In genomic region chr1:53112271-53112774, GRCh38 we compare ENCODE assay signal across 15 cellular contexts. TPM values are rescaled to one million over a fixed set of nuclear protein-coding genes. Genes with fewer than 3 reads are reported as not detected.
A peak's percentile ranks its signal among the peaks of the same experiment; 100 is the strongest.
DNase-seq lines count a peak whose midpoint lies in the region; FAIRE-seq and TF ChIP-seq lines count a peak whose summit lies in the region.
"Had no signal": no experiment of that assay in that cellular context is flagged by ENCODE, and none has a peak within 500 bp of the region (broad histone marks: within the 10 kb centered on the region; RNA-seq: fewer than 3 reads in every experiment).

No MANE protein-coding gene starts in this region.

- TF ChIP-seq CTCF in astrocyte (IDR thresholded peaks at IDR 0.05; ENCODE audit: insufficient read depth, low read depth, low read length) = no peak
- no peak for TF ChIP-seq CTCF in GM10248 (IDR thresholded peaks at IDR 0.05; ENCODE audit: control extremely low read depth, extremely low read depth, low read depth, missing control alignments)

- H3K4me2 ChIP-seq in astrocyte (ENCODE audit: low read length) = no peak overlapping the region
- H3K4me2 ChIP-seq: GM23338 had no signal

- H4K20me1 ChIP-seq in astrocyte (ENCODE audit: insufficient read depth, low read length) = no peaks in the 10 kb centered on the region

- peak; percentile 54 for FAIRE-seq in astrocyte (lab: Jason Lieb, UNC)
- FAIRE-seq: GM12891 had no signal

- H3K4me3 ChIP-seq in astrocyte (ENCODE audit: insufficient read depth, low read depth, low read length) = no peak overlapping the region
- H3K4me3 ChIP-seq: GM23338 had no signal

- H3K27me3 Mint-ChIP-seq in astrocyte (ENCODE audit: low read depth, unreplicated experiment) = peaks cover 8% of the 10 kb centered on the region

- H3K4me1 Mint-ChIP-seq in astrocyte (ENCODE audit: low read depth, unreplicated experiment) = peaks cover 36% of the 10 kb centered on the region
- H3K4me1 Mint-ChIP-seq: naive B cell had no signal

- H3K36me3 Mint-ChIP-seq in astrocyte (ENCODE audit: low read depth, unreplicated experiment) = peaks cover 12% of the 10 kb centered on the region
- H3K36me3 Mint-ChIP-seq: activated naive CD4-positive, alpha-beta T cell treated with anti-CD3 and anti-CD28 coated beads, Interleukin-2, amount 10 ng/mL, durations not matched to agents 7 days and 5 days; naive B cell had no signal

- H3K27me3 ChIP-seq in astrocyte (ENCODE audit: insufficient read depth, low read length) = no peaks in the 10 kb centered on the region

- CTCF ChIA-PET in GM10248 (lab: Yijun Ruan, JAX) = no interaction called here

- H3K36me3 ChIP-seq in astrocyte (ENCODE audit: insufficient read depth, low read length) = no peaks in the 10 kb centered on the region

- peaks cover 25% of the 10 kb centered on the region for H3K9me3 Mint-ChIP-seq in astrocyte (ENCODE audit: unreplicated experiment)
- H3K9me3 Mint-ChIP-seq: activated naive CD4-positive, alpha-beta T cell treated with anti-CD3 and anti-CD28 coated beads, Interleukin-2, amount 10 ng/mL, durations not matched to agents 7 days and 5 days had no signal

- no peak overlapping the region for H3K4me3 Mint-ChIP-seq in astrocyte (ENCODE audit: unreplicated experiment)
- H3K4me3 Mint-ChIP-seq: activated naive CD4-positive, alpha-beta T cell treated with anti-CD3 and anti-CD28 coated beads, Interleukin-2, amount 10 ng/mL, durations not matched to agents 7 days and 5 days; GM23338; naive B cell had no signal

- H3K27ac Mint-ChIP-seq in astrocyte (ENCODE audit: unreplicated experiment) = peak overlapping the region; percentile 86
- H3K27ac Mint-ChIP-seq: activated naive CD4-positive, alpha-beta T cell treated with anti-CD3 and anti-CD28 coated beads, Interleukin-2, amount 10 ng/mL, durations not matched to agents 7 days and 5 days; GM23338 had no signal

- no peaks in the 10 kb centered on the region for H3K79me2 ChIP-seq in astrocyte (ENCODE audit: insufficient read depth, low read length)

- H3K4me1 ChIP-seq in astrocyte (ENCODE audit: insufficient read depth, low read length) = peaks cover 33% of the 10 kb centered on the region

- POLR2A ChIA-PET in GM10248 (lab: Yijun Ruan, JAX) = no interaction called here

- no peak overlapping the region for H2AFZ ChIP-seq in astrocyte (ENCODE audit: low read depth, low read length)
- H2AFZ ChIP-seq: GM23338 had no signal

- DNase-seq in HS-27A (ENCODE audit: low read depth) = peak; percentile 87
- peak; percentile 83 for DNase-seq in astrocyte (ENCODE audit: low read depth)
- DNase-seq in islet precursor cell = peak; percentile 82
- no peak for DNase-seq in GM10248 (ENCODE audit: extremely low spot score)
- DNase-seq in HK-2 (ENCODE audit: unreplicated experiment) = no peak
- DNase-seq in pons (ENCODE audit: low spot score) = no peak
- DNase-seq in central memory CD4-positive, alpha-beta T cell = no peak
- DNase-seq: activated CD4-positive, alpha-beta T cell treated with anti-CD3 and anti-CD28 coated beads, Interleukin-2, amount 50 U/mL, for 4 hours; activated naive CD4-positive, alpha-beta T cell treated with anti-CD3 and anti-CD28 coated beads, Interleukin-2, amount 10 ng/mL, durations not matched to agents 7 days and 5 days; cerebellar nuclear complex; naive B cell; stimulated activated naive CD4-positive, alpha-beta T cell treated with Interleukin-2 at 50 U/mL for 16 hours had no signal

- no peak overlapping the region for H3K27ac ChIP-seq in astrocyte (ENCODE audit: low read depth, low read length)

- peaks cover 8% of the 10 kb centered on the region for H3K9me3 ChIP-seq in astrocyte (ENCODE audit: insufficient read depth, low read depth, low read length)

- no peak overlapping the region for H3K9ac ChIP-seq in astrocyte (ENCODE audit: low read length)

RNA-seq across cellular contexts. Expression of gene SLC1A7, which starts 30.1 kb away (rescaled TPM):
- not detected in 2 replicates for total RNA-seq in astrocyte
- total RNA-seq: GM23338; T-helper 2 cell treated with Interferon-gamma antibody and Interleukin-4, amounts not matched to agents 100 ng/mL and 5 ng/mL, for 36 hours had no signal

RNA-seq across cellular contexts. Expression of gene PODN, which starts 50.3 kb away (rescaled TPM):
- total RNA-seq in astrocyte = 1.9 and 2.6 TPM in 2 replicates
- total RNA-seq: T-helper 2 cell treated with Interferon-gamma antibody and Interleukin-4, amounts not matched to agents 100 ng/mL and 5 ng/mL, for 36 hours had no signal

Comparison
In these comparisons a context has a peak if more than half of its experiments do, and no peak if none do; other contexts are left out.
1. DNase-seq: peak in HS-27A (single experiment), astrocyte (single experiment) and islet precursor cell (single experiment); none in GM10248 (single experiment), HK-2 (single experiment), pons (single experiment) and central memory CD4-positive, alpha-beta T cell (single experiment).